ENCODE assay signal across 11 cellular contexts in the genomic region with DNA sequence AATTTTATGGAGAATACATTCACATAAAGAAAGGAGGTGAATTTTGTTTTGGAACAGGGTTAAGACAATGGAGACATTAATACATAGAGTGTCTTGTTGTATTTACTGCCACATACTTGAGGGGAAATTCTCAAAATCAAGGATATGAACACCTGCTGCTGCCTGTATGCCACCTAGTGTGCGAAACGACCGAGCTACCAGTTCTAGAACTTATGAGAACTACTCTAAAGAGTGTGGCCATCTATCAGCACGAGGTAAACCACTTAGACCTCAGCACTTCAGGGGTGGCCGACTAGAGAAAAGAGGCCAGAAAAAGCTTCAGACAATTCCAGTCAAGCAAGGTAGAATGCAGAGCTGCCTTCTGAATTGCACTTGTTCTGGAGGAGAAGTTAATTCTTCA. TPM values are rescaled to one million over a fixed set of nuclear protein-coding genes. Genes with fewer than 3 reads are reported as not detected.
DNase-seq lines count a peak whose midpoint lies in the region; ATAC-seq and TF ChIP-seq lines count a peak whose summit lies in the region.
"Had no signal": no experiment of that assay in that cellular context is flagged by ENCODE, and none has a peak within 500 bp of the region (broad histone marks: within the 10 kb centered on the region; RNA-seq: fewer than 3 reads in every experiment).

No MANE protein-coding gene starts in this region.

- peak overlapping the region in 4 of 7 donors; percentile 8 to 61 (median 22) for H3K27ac Mint-ChIP-seq in CD14-positive monocyte
- H3K27ac Mint-ChIP-seq in effector memory CD8-positive, alpha-beta T cell, result peak overlapping the region; percentile 41 to 98

- H3K27ac ChIP-seq in ovary, result no peak overlapping the region

- 48 to 60% (median 53%) methylated on average over 5 of the region's 5 CpGs for WGBS in ovary, 3 donors

- peaks cover 11% of the 10 kb centered on the region for H3K4me1 Mint-ChIP-seq in CD14-positive monocyte
- H3K4me1 Mint-ChIP-seq in effector memory CD8-positive, alpha-beta T cell (ENCODE audit: low read depth in 2 of 2), result peaks cover 13 to 17% of the 10 kb centered on the region in 2 donors

- intact Hi-C loops in CD14-positive monocyte (cut with micrococcal nuclease), result no loop called here
- intact Hi-C loops in ovary (cut with DNase I), result loop anchor here in 1 of 4 donors (10.0 kb wide), 1 partner anchor 72 kb away; the partner anchor contains the start of gene MTCH2

- no peak for TF ChIP-seq CTCF in CD14-positive monocyte (IDR thresholded peaks at IDR 0.05)
- peak; percentile 24 for TF ChIP-seq CTCF in GM06990 (IDR thresholded peaks at IDR 0.05; ENCODE audit: insufficient read depth, low read length, poor library complexity, severe bottlenecking)
- no peak for TF ChIP-seq CTCF in ovary (IDR thresholded peaks at IDR 0.05)

- H3K27me3 ChIP-seq in GM06990 (replicated peaks; ENCODE audit: control insufficient read depth, insufficient read depth, low read length) (no peaks in the 10 kb centered on the region), ovary (no peaks in the 10 kb centered on the region)

- ATAC-seq in effector memory CD8-positive, alpha-beta T cell (replicated peaks), result no peak
- ATAC-seq in GM21619 (IDR thresholded peaks at IDR 0.05; ENCODE audit: unreplicated experiment), result no peak

- TF ChIP-seq EP300 in ovary (IDR thresholded peaks at IDR 0.05), result no peak

- DNase-seq in CD14-positive monocyte (ENCODE audit: low spot score) (no peak), GM06990 (ENCODE audit: extremely low read depth, insufficient read length) (no peak), RPMI8226 (peak; percentile 5), AG08395 (ENCODE audit: low spot score) (no peak), ovary (no peak), MV-4-11 (lab: John Stamatoyannopoulos, UW) (no peak)
- DNase-seq in effector memory CD8-positive, alpha-beta T cell, result no peak
- DNase-seq: NCI-H1092 treated with DMSO at 0.1 percent for 48 hours, NCI-H526 treated with DMSO at 0.1 percent for 48 hours had no signal

- no peaks in the 10 kb centered on the region for H3K9me3 ChIP-seq in ovary

- peaks cover 0 to 2% (median 0%) of the 10 kb centered on the region in 7 donors for H3K9me3 Mint-ChIP-seq in CD14-positive monocyte
- no peaks in the 10 kb centered on the region for H3K9me3 Mint-ChIP-seq in effector memory CD8-positive, alpha-beta T cell
- H3K9me3 Mint-ChIP-seq: brain had no signal

- peaks cover 36 to 52% of the 10 kb centered on the region in 2 donors for H3K36me3 Mint-ChIP-seq in CD14-positive monocyte
- peaks cover 58% of the 10 kb centered on the region for H3K36me3 Mint-ChIP-seq in effector memory CD8-positive, alpha-beta T cell (ENCODE audit: insufficient read depth)

- no peaks in the 10 kb centered on the region for H3K4me1 ChIP-seq in ovary (ENCODE audit: insufficient read depth)

- no peaks in the 10 kb centered on the region for H3K27me3 Mint-ChIP-seq in CD14-positive monocyte (ENCODE audit: low read depth in 3 of 3)
- no peaks in the 10 kb centered on the region for H3K27me3 Mint-ChIP-seq in effector memory CD8-positive, alpha-beta T cell
- H3K27me3 Mint-ChIP-seq: brain had no signal

- H3K4me3 ChIP-seq in GM06990 (replicated peaks; ENCODE audit: low read depth, low read length), result no peak overlapping the region
- H3K4me3 ChIP-seq in ovary, result no peak overlapping the region

- H3K36me3 ChIP-seq in GM06990 (ENCODE audit: control insufficient read depth, insufficient read depth, low read length) (peaks cover 7% of the 10 kb centered on the region), ovary (no peaks in the 10 kb centered on the region)

- no peak overlapping the region for H3K4me3 Mint-ChIP-seq in CD14-positive monocyte
- H3K4me3 Mint-ChIP-seq in effector memory CD8-positive, alpha-beta T cell, result no peak overlapping the region
- H3K4me3 Mint-ChIP-seq: brain had no signal

- no peak for TF ChIP-seq POLR2A in ovary (IDR thresholded peaks at IDR 0.05)

RNA-seq across cellular contexts. Expression of gene AGBL2, which starts 1.5 kb away (rescaled TPM):
- polyA plus RNA-seq in CD14-positive monocyte, result not detected
- total RNA-seq in ovary, result 10 to 100 TPM in 1 of 7 donors, 1 to 10 TPM in 5, under 1 TPM in 1; 0.83 to 13.1 (median 2.8) TPM
- polyA plus RNA-seq in ovary, result 1 to 10 TPM; 2.0 to 4.5 TPM

RNA-seq across cellular contexts. Expression of gene FNBP4, which starts 50.4 kb away (rescaled TPM):
- polyA plus RNA-seq in CD14-positive monocyte (10 to 100 TPM; 13.3 to 17.0 TPM), ovary (10 to 100 TPM; 59.4 to 72.8 TPM)
- 100 to 1,000 TPM in 5 of 7 donors, 10 to 100 TPM in 2; 81.8 to 167 (median 131) TPM for total RNA-seq in ovary
